ENCODE assay signal across 25 cellular contexts in genomic region chr10:7460006-7460405, GRCh38. TPM values are rescaled to one million over a fixed set of nuclear protein-coding genes. Genes with fewer than 3 reads are reported as not detected.
"Had no signal": no experiment of that assay in that cellular context is flagged by ENCODE, and none has a peak within 500 bp of the region (broad histone marks: within the 10 kb centered on the region; RNA-seq: fewer than 3 reads in every experiment).

No MANE protein-coding gene starts in this region.

- H3K27me3 ChIP-seq: SJSA1 had no signal

- H3K4me3 ChIP-seq: SJSA1, SK-N-MC had no signal

- H3K4me2 ChIP-seq: KMS-11 had no signal

- H3K4me1 ChIP-seq: SJSA1 had no signal

- H3K9me3 ChIP-seq: SJSA1 had no signal

- H3K36me3 ChIP-seq: SJSA1 had no signal

- FAIRE-seq: RCC 7860 had no signal

- H3K9ac ChIP-seq: KMS-11 had no signal

- DNase-seq: IMR-90, MV-4-11, NCI-H1048, NCI-H1105, NCI-H1417, NCI-H1436 treated with DMSO at 0.1 percent for 48 hours, NCI-H1694, NCI-H187 treated with DMSO at 0.1 percent for 48 hours, NCI-H2081, NCI-H2107, NCI-H2171, NCI-H226, NCI-H446, NCI-H510A, NCI-H524 treated with DMSO at 0.1 percent for 48 hours, NCI-H69, NCI-H774, Right ventricle myocardium superior, RPMI8226, SIG-M5 had no signal

- H3K27ac ChIP-seq: KMS-11, SJSA1, SK-N-MC had no signal

RNA-seq across cellular contexts. Expression of gene SFMBT2, which starts 49.2 kb away (rescaled TPM):
- total RNA-seq: LHCN-M2 had no signal
